In genomic region chr15:77496710-77497107, GRCh38 we compare ENCODE assay signal across 1 cellular context.
TF ChIP-seq lines count a peak whose summit lies in the region.

No MANE protein-coding gene starts in this region.

TF ChIP-seq in GM12878, 131 proteins besides CTCF, POLR2A, EP300 and RAD21 (continued from another document):
- no peak for TF ChIP-seq ZNF687 (IDR thresholded peaks at IDR 0.05)
- no peak for TF ChIP-seq STAT3 (IDR thresholded peaks at IDR 0.05; ENCODE audit: low read depth, low read length)
- no peak for TF ChIP-seq RELA (IDR thresholded peaks at IDR 0.05; ENCODE audit: borderline replicate concordance, partially characterized antibody)
- 0 out of 2 replicates have a peak, but pooled peaks have one; percentile 22 for TF ChIP-seq SMARCA5 (IDR thresholded peaks at IDR 0.05)
- no peak for TF ChIP-seq REST (IDR thresholded peaks at IDR 0.05; ENCODE audit: low read depth, low read length)
- TF ChIP-seq SUZ12 (IDR thresholded peaks at IDR 0.05; ENCODE audit: unreplicated experiment) = no peak
- TF ChIP-seq HDGF (IDR thresholded peaks at IDR 0.05) = 0 out of 2 replicates have a peak, but pooled peaks have one; percentile 21
- no peak for TF ChIP-seq EGR1 (IDR thresholded peaks at IDR 0.05; ENCODE audit: borderline replicate concordance in 1 of 2, low read depth in 2 of 2, low read length in 2 of 2)
- peak; percentile 95 for TF ChIP-seq SMC3 (IDR thresholded peaks at IDR 0.05; ENCODE audit: borderline replicate concordance, low read length)
- TF ChIP-seq NFIC (IDR thresholded peaks at IDR 0.05; ENCODE audit: low read depth, low read length) = no peak
- peak; percentile 22; the same call in 1 of the 2 replicates for TF ChIP-seq MXI1 (IDR thresholded peaks at IDR 0.05; ENCODE audit: low read depth, low read length)
- TF ChIP-seq ZNF217 (IDR thresholded peaks at IDR 0.05) = no peak
- TF ChIP-seq BCL11A (IDR thresholded peaks at IDR 0.05; ENCODE audit: low read depth, low read length) = no peak
- no peak for TF ChIP-seq JUND (IDR thresholded peaks at IDR 0.05; ENCODE audit: low read depth, low read length)
- no peak for TF ChIP-seq IRF3 (IDR thresholded peaks at IDR 0.05)
- no peak for TF ChIP-seq ZBED1 (IDR thresholded peaks at IDR 0.05; ENCODE audit: borderline replicate concordance)
- no peak for TF ChIP-seq ZSCAN29 (IDR thresholded peaks at IDR 0.05)
- peak in 1 of 2 experiments; percentile 62; a peak in 1 of 4 replicates for TF ChIP-seq CEBPB (IDR thresholded peaks at IDR 0.05; ENCODE audit: borderline replicate concordance in 1 of 2, low read depth in 2 of 2, low read length in 2 of 2)
- TF ChIP-seq WRNIP1 (IDR thresholded peaks at IDR 0.05; ENCODE audit: borderline replicate concordance, low read depth, low read length) = no peak
- TF ChIP-seq RFX5 (IDR thresholded peaks at IDR 0.05; ENCODE audit: low read depth, low read length) = no peak
- TF ChIP-seq NR2F1 (conservative IDR thresholded peaks at IDR 0.05) = no peak
- TF ChIP-seq POU2F2 (IDR thresholded peaks at IDR 0.05; ENCODE audit: borderline replicate concordance, low read depth, low read length) = 0 out of 3 replicates have a peak, but pooled peaks have one; percentile 34
- TF ChIP-seq YY1 (IDR thresholded peaks at IDR 0.05; ENCODE audit: low read depth, low read length) = peak; percentile 87
- TF ChIP-seq RAD51 (IDR thresholded peaks at IDR 0.05) = no peak
- no peak for TF ChIP-seq SPI1 (IDR thresholded peaks at IDR 0.05; ENCODE audit: borderline replicate concordance, insufficient read depth, low read depth, low read length)
